In genomic region chr6:166615059-166615770, GRCh38 we compare ENCODE assay signal across 11 cellular contexts. TPM values are rescaled to one million over a fixed set of nuclear protein-coding genes. Genes with fewer than 3 reads are reported as not detected.
A peak's percentile ranks its signal among the peaks of the same experiment; 100 is the strongest.
DNase-seq lines count a peak whose midpoint lies in the region; ATAC-seq and TF ChIP-seq lines count a peak whose summit lies in the region.
"Had no signal": no experiment of that assay in that cellular context is flagged by ENCODE, and none has a peak within 500 bp of the region (broad histone marks: within the 10 kb centered on the region; RNA-seq: fewer than 3 reads in every experiment).

No MANE protein-coding gene starts in this region.

- no peaks in the 10 kb centered on the region for H3K9me3 Mint-ChIP-seq in chondrocyte (ENCODE audit: low read depth)
- H3K9me3 Mint-ChIP-seq: memory B cell had no signal

- H3K36me3 Mint-ChIP-seq in chondrocyte (ENCODE audit: low read depth) = peaks cover 19% of the 10 kb centered on the region

- peak overlapping the region; percentile 27 for H3K4me3 Mint-ChIP-seq in chondrocyte (ENCODE audit: unreplicated experiment)
- H3K4me3 Mint-ChIP-seq: memory B cell had no signal

- no peaks in the 10 kb centered on the region for H3K27me3 Mint-ChIP-seq in chondrocyte (ENCODE audit: low read depth)
- H3K27me3 Mint-ChIP-seq: memory B cell had no signal

- H3K27ac Mint-ChIP-seq in chondrocyte (ENCODE audit: unreplicated experiment) = peak overlapping the region; percentile 97
- H3K27ac Mint-ChIP-seq: memory B cell had no signal

- ATAC-seq in left ventricle myocardium superior (peak; percentile 77), sciatic nerve (peak; percentile 41), HG03439 (IDR thresholded peaks at IDR 0.05; ENCODE audit: unreplicated experiment) (no peak)

- intact Hi-C loops in left ventricle myocardium superior (cut with micrococcal nuclease) = no loop called here
- intact Hi-C loops in sciatic nerve (cut with DNase I) = no loop called here

- TF ChIP-seq CTCF in chondrocyte (IDR thresholded peaks at IDR 0.05) = peak; percentile 6

- DNase-seq in EL (peak; percentile 19), chondrocyte (ENCODE audit: low spot score) (no peak), left ventricle myocardium superior (peak; percentile 64), sciatic nerve (ENCODE audit: low spot score) (no peak), COLO668 (lab: John Stamatoyannopoulos, UW; ENCODE audit: unreplicated experiment) (no peak), DMS114 treated with DMSO at 0.1 percent for 48 hours (lab: John Stamatoyannopoulos, UW; ENCODE audit: unreplicated experiment) (no peak)
- no peak for DNase-seq in effector CD8-positive, alpha-beta T cell (lab: John Stamatoyannopoulos, UW)
- DNase-seq: NCI-H510A treated with DMSO at 0.1 percent for 48 hours, SHP77 treated with DMSO at 0.1 percent for 48 hours had no signal

- peaks cover 82% of the 10 kb centered on the region for H3K4me1 Mint-ChIP-seq in chondrocyte (ENCODE audit: low read depth)

RNA-seq across cellular contexts. Expression of gene RPS6KA2, which starts 11.8 kb away (rescaled TPM):
- 124 to 147 TPM (median 127 TPM) in 3 replicates for total RNA-seq in chondrocyte
- 63.4 TPM for total RNA-seq in left ventricle myocardium superior
- total RNA-seq in sciatic nerve = 69.9 TPM

RNA-seq across cellular contexts. Expression of gene RAMACL, which starts 28.7 kb away (rescaled TPM):
- total RNA-seq in chondrocyte (1.7 to 4.8 TPM (median 2.4 TPM) in 3 replicates), left ventricle myocardium superior (0.67 TPM), sciatic nerve (4.3 TPM)

Comparison
In these comparisons a context has a peak if more than half of its experiments do, and no peak if none do; other contexts are left out.
1. DNase-seq: peak in EL (single experiment) and left ventricle myocardium superior (single experiment); none in chondrocyte (single experiment), sciatic nerve (single experiment), COLO668 (single experiment), DMS114 treated with DMSO at 0.1 percent for 48 hours (single experiment) and effector CD8-positive, alpha-beta T cell (single experiment).